Comparison of ENCODE assay signal across 10 cellular contexts in genomic region chr19:55353356-55353802, GRCh38. TPM values are rescaled to one million over a fixed set of nuclear protein-coding genes. Genes with fewer than 3 reads are reported as not detected.
DNase-seq lines count a peak whose midpoint lies in the region; ATAC-seq and TF ChIP-seq lines count a peak whose summit lies in the region.
"Had no signal": no experiment of that assay in that cellular context is flagged by ENCODE, and none has a peak within 500 bp of the region (broad histone marks: within the 10 kb centered on the region; RNA-seq: fewer than 3 reads in every experiment).

No MANE protein-coding gene starts in this region.

- no peak for TF ChIP-seq POLR2A in esophagus muscularis mucosa (IDR thresholded peaks at IDR 0.05; ENCODE audit: low read depth)
- no peak for TF ChIP-seq POLR2A in prostate gland (IDR thresholded peaks at IDR 0.05)

- TF ChIP-seq CTCF in RWPE1 (conservative IDR thresholded peaks at IDR 0.05; ENCODE audit: low read depth) (no peak), esophagus muscularis mucosa (IDR thresholded peaks at IDR 0.05) (no peak), prostate gland (IDR thresholded peaks at IDR 0.05) (no peak)

- WGBS in esophagus muscularis mucosa, result 5% methylated on average over 20 of the region's 24 CpGs
- under 1% methylated on average over 23 of the region's 24 CpGs for WGBS in prostate gland

- POLR2A ChIA-PET in RWPE1 (lab: Yijun Ruan, JAX; ENCODE audit: low non-redundant PET), result interaction anchor here (0.5 to 0.6 kb wide), 2 partner anchors 15 to 31 kb away, joined by 3 to 4 read pairs; partner anchors contain the start of gene TMEM238

- peak overlapping the region; percentile 97 for H3K27ac ChIP-seq in RWPE1
- H3K27ac ChIP-seq in esophagus muscularis mucosa (replicated peaks in 1 of 4), result no peak overlapping the region
- no peak overlapping the region for H3K27ac ChIP-seq in prostate gland
- H3K27ac ChIP-seq: VCaP had no signal

- H3K36me3 ChIP-seq in ES-I3 (ENCODE audit: insufficient read depth, low read length), result no peaks in the 10 kb centered on the region
- H3K36me3 ChIP-seq in esophagus muscularis mucosa, result peaks cover 0 to 3% (median 0%) of the 10 kb centered on the region in 4 donors
- H3K36me3 ChIP-seq in prostate gland, result no peaks in the 10 kb centered on the region

- no peak for TF ChIP-seq EP300 in esophagus muscularis mucosa (IDR thresholded peaks at IDR 0.05)

- no peak for ATAC-seq in GM21423 (IDR thresholded peaks at IDR 0.05; ENCODE audit: unreplicated experiment)

- CTCF ChIA-PET in RWPE1 (lab: Yijun Ruan, JAX), result interaction anchor here (1.0 kb wide), 1 partner anchor 52 kb away, joined by 3 read pairs; no protein-coding TSS in a partner anchor

- H3K4me1 ChIP-seq in ES-I3 (ENCODE audit: insufficient read depth, low read length) (peaks cover 23% of the 10 kb centered on the region; the same call in 1 of the 2 replicates), esophagus muscularis mucosa (peaks cover 18 to 23% (median 20%) of the 10 kb centered on the region in 4 donors), prostate gland (replicated peaks) (peaks cover 5% of the 10 kb centered on the region)

- H3K9me3 ChIP-seq in ES-I3 (ENCODE audit: control insufficient read depth, insufficient read depth, low read length) (no peaks in the 10 kb centered on the region), esophagus muscularis mucosa (no peaks in the 10 kb centered on the region), prostate gland (no peaks in the 10 kb centered on the region)

- H3K9ac ChIP-seq in ES-I3 (ENCODE audit: low read depth, low read length), result peak overlapping the region; percentile 80

- H3K4me3 ChIP-seq in esophagus muscularis mucosa, result peak overlapping the region; percentile 41 to 63 (median 46)
- H3K4me3 ChIP-seq in prostate gland, result peak overlapping the region; percentile 9 to 30

- intact Hi-C loops in esophagus muscularis mucosa (cut with DNase I), result no loop called here
- intact Hi-C loops in prostate gland (cut with DNase I), result no loop called here

- DNase-seq in RWPE1 (ENCODE audit: low spot score) (no peak), esophagus muscularis mucosa (ENCODE audit: extremely low spot score) (no peak), prostate gland (ENCODE audit: low spot score) (no peak), SIG-M5 treated with dmso at 0.1 percent for 504 hours (lab: John Stamatoyannopoulos, UW; ENCODE audit: unreplicated experiment) (no peak)
- DNase-seq in effector CD4-positive, alpha-beta T cell, result no peak
- DNase-seq in stimulated activated CD4-positive, alpha-beta T cell treated with anti-CD3 and anti-CD28 coated beads, Interleukin-15, amount 100 ng/mL, for 24 hours, result no peak

- H3K27me3 ChIP-seq in esophagus muscularis mucosa, result peaks cover 11 to 88% (median 46%) of the 10 kb centered on the region in 4 donors
- H3K27me3 ChIP-seq in prostate gland (replicated peaks; ENCODE audit: insufficient read depth), result peaks cover 3% of the 10 kb centered on the region

RNA-seq across cellular contexts. Expression of gene COX6B2, which starts 1.1 kb away (rescaled TPM):
- total RNA-seq in esophagus muscularis mucosa (under 1 TPM in 1 of 4 donors, not detected in 3; 0.19 TPM), prostate gland (10 to 100 TPM in 1 of 2 donors, not detected in 1; 10.2 TPM)
- total RNA-seq: HT1080 had no signal

RNA-seq across cellular contexts. Expression of gene GARIN5B, which starts 9.7 kb away (rescaled TPM):
- total RNA-seq in esophagus muscularis mucosa, result not detected
- total RNA-seq in prostate gland, result 1 to 10 TPM in 1 of 2 donors, not detected in 1; 1.5 TPM
- total RNA-seq: HT1080 had no signal

RNA-seq across cellular contexts. Expression of gene KMT5C, which starts 13.7 kb away (rescaled TPM):
- total RNA-seq in esophagus muscularis mucosa, result 1 to 10 TPM; 5.0 to 8.7 (median 8.1) TPM
- 10 to 100 TPM; 17.8 to 32.3 TPM for total RNA-seq in prostate gland

RNA-seq across cellular contexts. Expression of gene IL11, which starts 16.9 kb away (rescaled TPM):
- under 1 TPM in 2 of 4 donors, not detected in 2; 0.33 to 0.34 TPM for total RNA-seq in esophagus muscularis mucosa
- 1 to 10 TPM in 1 of 2 donors, not detected in 1; 2.0 TPM for total RNA-seq in prostate gland

RNA-seq across cellular contexts. Expression of gene TMEM190, which starts 23.2 kb away (rescaled TPM):
- total RNA-seq in esophagus muscularis mucosa (not detected), prostate gland (not detected)
- total RNA-seq: HT1080 had no signal
